1 cellular context compared by ENCODE assay signal in the genomic region with DNA sequence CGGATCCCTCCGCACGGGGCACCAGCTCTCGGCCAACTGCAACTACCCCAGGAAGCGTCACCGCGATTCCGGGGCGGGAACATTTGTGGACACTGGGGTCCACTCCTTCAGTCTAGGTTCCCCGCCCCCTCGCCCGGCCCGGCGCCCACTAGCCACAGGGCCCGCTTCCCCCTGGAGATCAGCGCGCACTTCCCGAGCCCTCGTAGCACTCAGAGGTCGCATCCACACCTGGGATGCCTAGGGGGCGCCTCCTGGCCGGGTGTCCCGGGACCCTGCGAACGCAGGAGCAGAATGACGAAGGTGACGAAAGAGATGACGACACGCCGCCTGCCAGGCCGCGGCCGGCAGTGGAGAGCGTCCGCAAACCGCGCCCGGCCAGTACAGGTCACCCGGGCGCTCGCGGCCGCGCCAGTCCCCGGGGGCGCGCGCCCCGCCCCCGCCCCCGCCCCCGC.
TF ChIP-seq lines count a peak whose summit lies in the region.

No MANE protein-coding gene starts in this region.

TF ChIP-seq in HEK293, 187 proteins besides CTCF, POLR2A, EP300 and RAD21 (continued from another document and continues in another):
- TF ChIP-seq, protein P1, sequence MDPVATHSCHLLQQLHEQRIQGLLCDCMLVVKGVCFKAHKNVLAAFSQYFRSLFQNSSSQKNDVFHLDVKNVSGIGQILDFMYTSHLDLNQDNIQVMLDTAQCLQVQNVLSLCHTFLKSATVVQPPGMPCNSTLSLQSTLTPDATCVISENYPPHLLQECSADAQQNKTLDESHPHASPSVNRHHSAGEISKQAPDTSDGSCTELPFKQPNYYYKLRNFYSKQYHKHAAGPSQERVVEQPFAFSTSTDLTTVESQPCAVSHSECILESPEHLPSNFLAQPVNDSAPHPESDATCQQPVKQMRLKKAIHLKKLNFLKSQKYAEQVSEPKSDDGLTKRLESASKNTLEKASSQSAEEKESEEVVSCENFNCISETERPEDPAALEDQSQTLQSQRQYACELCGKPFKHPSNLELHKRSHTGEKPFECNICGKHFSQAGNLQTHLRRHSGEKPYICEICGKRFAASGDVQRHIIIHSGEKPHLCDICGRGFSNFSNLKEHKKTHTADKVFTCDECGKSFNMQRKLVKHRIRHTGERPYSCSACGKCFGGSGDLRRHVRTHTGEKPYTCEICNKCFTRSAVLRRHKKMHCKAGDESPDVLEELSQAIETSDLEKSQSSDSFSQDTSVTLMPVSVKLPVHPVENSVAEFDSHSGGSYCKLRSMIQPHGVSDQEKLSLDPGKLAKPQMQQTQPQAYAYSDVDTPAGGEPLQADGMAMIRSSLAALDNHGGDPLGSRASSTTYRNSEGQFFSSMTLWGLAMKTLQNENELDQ (tag by site-specific recombination; IDR thresholded peaks at IDR 0.05; ENCODE audit: low read depth), result no peak
- peak; percentile 64; the same call in 1 of the 2 replicates for TF ChIP-seq REPIN1 (tag by site-specific recombination; IDR thresholded peaks at IDR 0.05; ENCODE audit: low read depth)
- TF ChIP-seq ZBTB17 (tag by site-specific recombination; IDR thresholded peaks at IDR 0.05), result peak; percentile 44
- peak; percentile 17 for TF ChIP-seq ZNF2 (tag by site-specific recombination; IDR thresholded peaks at IDR 0.05)
- 0 out of 2 replicates have a peak, but pooled peaks have one; percentile 47 for TF ChIP-seq KLF7 (tag by site-specific recombination; IDR thresholded peaks at IDR 0.05; ENCODE audit: borderline replicate concordance)
- TF ChIP-seq ZNF239 (tag by site-specific recombination; IDR thresholded peaks at IDR 0.05), result peak; percentile 64; the same call in 1 of the 2 replicates
- TF ChIP-seq ZNF560 (tag by site-specific recombination; IDR thresholded peaks at IDR 0.05; ENCODE audit: borderline replicate concordance), result no peak
- 0 out of 2 replicates have a peak, but pooled peaks have one; percentile 29 for TF ChIP-seq ZNF391 (tag by site-specific recombination; IDR thresholded peaks at IDR 0.05; ENCODE audit: borderline replicate concordance, low read depth)
- TF ChIP-seq ZNF133 (tag by site-specific recombination; IDR thresholded peaks at IDR 0.05), result 0 out of 2 replicates have a peak, but pooled peaks have one; percentile 24
- TF ChIP-seq ZBTB8A (tag by site-specific recombination; IDR thresholded peaks at IDR 0.05), result peak; percentile 97
- TF ChIP-seq KLF9 (tag by site-specific recombination; IDR thresholded peaks at IDR 0.05; ENCODE audit: low read depth), result peak; percentile 71
- TF ChIP-seq, protein P2, sequence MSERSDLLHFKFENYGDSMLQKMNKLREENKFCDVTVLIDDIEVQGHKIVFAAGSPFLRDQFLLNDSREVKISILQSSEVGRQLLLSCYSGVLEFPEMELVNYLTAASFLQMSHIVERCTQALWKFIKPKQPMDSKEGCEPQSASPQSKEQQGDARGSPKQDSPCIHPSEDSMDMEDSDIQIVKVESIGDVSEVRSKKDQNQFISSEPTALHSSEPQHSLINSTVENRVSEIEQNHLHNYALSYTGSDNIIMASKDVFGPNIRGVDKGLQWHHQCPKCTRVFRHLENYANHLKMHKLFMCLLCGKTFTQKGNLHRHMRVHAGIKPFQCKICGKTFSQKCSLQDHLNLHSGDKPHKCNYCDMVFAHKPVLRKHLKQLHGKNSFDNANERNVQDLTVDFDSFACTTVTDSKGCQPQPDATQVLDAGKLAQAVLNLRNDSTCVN (tag by site-specific recombination; optimal IDR thresholded peaks at IDR 0.05), result peak; percentile 82
- peak; percentile 81 for TF ChIP-seq BCL11B (tag by site-specific recombination; IDR thresholded peaks at IDR 0.05; ENCODE audit: low read depth)
- TF ChIP-seq, protein P3, sequence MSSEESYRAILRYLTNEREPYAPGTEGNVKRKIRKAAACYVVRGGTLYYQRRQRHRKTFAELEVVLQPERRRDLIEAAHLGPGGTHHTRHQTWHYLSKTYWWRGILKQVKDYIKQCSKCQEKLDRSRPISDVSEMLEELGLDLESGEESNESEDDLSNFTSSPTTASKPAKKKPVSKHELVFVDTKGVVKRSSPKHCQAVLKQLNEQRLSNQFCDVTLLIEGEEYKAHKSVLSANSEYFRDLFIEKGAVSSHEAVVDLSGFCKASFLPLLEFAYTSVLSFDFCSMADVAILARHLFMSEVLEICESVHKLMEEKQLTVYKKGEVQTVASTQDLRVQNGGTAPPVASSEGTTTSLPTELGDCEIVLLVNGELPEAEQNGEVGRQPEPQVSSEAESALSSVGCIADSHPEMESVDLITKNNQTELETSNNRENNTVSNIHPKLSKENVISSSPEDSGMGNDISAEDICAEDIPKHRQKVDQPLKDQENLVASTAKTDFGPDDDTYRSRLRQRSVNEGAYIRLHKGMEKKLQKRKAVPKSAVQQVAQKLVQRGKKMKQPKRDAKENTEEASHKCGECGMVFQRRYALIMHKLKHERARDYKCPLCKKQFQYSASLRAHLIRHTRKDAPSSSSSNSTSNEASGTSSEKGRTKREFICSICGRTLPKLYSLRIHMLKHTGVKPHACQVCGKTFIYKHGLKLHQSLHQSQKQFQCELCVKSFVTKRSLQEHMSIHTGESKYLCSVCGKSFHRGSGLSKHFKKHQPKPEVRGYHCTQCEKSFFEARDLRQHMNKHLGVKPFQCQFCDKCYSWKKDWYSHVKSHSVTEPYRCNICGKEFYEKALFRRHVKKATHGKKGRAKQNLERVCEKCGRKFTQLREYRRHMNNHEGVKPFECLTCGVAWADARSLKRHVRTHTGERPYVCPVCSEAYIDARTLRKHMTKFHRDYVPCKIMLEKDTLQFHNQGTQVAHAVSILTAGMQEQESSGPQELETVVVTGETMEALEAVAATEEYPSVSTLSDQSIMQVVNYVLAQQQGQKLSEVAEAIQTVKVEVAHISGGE (tag by site-specific recombination; conservative IDR thresholded peaks at IDR 0.05; ENCODE audit: low read depth), result peak; percentile 63
- TF ChIP-seq ZNF24 (tag by site-specific recombination; IDR thresholded peaks at IDR 0.05), result peak; percentile 54; the same call in 1 of the 2 replicates
- peak; percentile 69; the same call in 1 of the 2 replicates for TF ChIP-seq ZNF660 (tag by site-specific recombination; IDR thresholded peaks at IDR 0.05)
- TF ChIP-seq KLF8 (tag by site-specific recombination; IDR thresholded peaks at IDR 0.05), result peak; percentile 49
- peak; percentile 97 for TF ChIP-seq GLIS2 (tag by site-specific recombination; IDR thresholded peaks at IDR 0.05)
- TF ChIP-seq BCL11A (tag by site-specific recombination; IDR thresholded peaks at IDR 0.05; ENCODE audit: low read depth), result 0 out of 2 replicates have a peak, but pooled peaks have one; percentile 66
- peak; percentile 87; the same call in 1 of the 2 replicates for TF ChIP-seq KLF10 (tag by site-specific recombination; IDR thresholded peaks at IDR 0.05)
- TF ChIP-seq SP7 (tag by site-specific recombination; IDR thresholded peaks at IDR 0.05), result no peak; the same call in none of the 2 replicates
- TF ChIP-seq, protein P4, sequence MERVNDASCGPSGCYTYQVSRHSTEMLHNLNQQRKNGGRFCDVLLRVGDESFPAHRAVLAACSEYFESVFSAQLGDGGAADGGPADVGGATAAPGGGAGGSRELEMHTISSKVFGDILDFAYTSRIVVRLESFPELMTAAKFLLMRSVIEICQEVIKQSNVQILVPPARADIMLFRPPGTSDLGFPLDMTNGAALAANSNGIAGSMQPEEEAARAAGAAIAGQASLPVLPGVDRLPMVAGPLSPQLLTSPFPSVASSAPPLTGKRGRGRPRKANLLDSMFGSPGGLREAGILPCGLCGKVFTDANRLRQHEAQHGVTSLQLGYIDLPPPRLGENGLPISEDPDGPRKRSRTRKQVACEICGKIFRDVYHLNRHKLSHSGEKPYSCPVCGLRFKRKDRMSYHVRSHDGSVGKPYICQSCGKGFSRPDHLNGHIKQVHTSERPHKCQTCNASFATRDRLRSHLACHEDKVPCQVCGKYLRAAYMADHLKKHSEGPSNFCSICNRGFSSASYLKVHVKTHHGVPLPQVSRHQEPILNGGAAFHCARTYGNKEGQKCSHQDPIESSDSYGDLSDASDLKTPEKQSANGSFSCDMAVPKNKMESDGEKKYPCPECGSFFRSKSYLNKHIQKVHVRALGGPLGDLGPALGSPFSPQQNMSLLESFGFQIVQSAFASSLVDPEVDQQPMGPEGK (tag by site-specific recombination; IDR thresholded peaks at IDR 0.05), result peak; percentile 93
- TF ChIP-seq ZNF341 (tag by site-specific recombination; IDR thresholded peaks at IDR 0.05; ENCODE audit: low read depth), result no peak
- TF ChIP-seq ZNF785 (tag by site-specific recombination; IDR thresholded peaks at IDR 0.05), result peak; percentile 74; the same call in 1 of the 2 replicates
- TF ChIP-seq ZNF596 (tag by site-specific recombination; IDR thresholded peaks at IDR 0.05), result 0 out of 2 replicates have a peak, but pooled peaks have one; percentile 4
- TF ChIP-seq, protein P5, sequence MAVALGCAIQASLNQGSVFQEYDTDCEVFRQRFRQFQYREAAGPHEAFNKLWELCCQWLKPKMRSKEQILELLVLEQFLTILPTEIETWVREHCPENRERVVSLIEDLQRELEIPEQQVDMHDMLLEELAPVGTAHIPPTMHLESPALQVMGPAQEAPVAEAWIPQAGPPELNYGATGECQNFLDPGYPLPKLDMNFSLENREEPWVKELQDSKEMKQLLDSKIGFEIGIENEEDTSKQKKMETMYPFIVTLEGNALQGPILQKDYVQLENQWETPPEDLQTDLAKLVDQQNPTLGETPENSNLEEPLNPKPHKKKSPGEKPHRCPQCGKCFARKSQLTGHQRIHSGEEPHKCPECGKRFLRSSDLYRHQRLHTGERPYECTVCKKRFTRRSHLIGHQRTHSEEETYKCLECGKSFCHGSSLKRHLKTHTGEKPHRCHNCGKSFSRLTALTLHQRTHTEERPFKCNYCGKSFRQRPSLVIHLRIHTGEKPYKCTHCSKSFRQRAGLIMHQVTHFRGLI (tag by site-specific recombination; IDR thresholded peaks at IDR 0.05), result peak; percentile 45; the same call in 1 of the 2 replicates
- TF ChIP-seq, protein P6, sequence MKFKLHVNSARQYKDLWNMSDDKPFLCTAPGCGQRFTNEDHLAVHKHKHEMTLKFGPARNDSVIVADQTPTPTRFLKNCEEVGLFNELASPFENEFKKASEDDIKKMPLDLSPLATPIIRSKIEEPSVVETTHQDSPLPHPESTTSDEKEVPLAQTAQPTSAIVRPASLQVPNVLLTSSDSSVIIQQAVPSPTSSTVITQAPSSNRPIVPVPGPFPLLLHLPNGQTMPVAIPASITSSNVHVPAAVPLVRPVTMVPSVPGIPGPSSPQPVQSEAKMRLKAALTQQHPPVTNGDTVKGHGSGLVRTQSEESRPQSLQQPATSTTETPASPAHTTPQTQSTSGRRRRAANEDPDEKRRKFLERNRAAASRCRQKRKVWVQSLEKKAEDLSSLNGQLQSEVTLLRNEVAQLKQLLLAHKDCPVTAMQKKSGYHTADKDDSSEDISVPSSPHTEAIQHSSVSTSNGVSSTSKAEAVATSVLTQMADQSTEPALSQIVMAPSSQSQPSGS (tag by site-specific recombination; IDR thresholded peaks at IDR 0.05; ENCODE audit: low read depth), result peak; percentile 86
- TF ChIP-seq ZBTB48 (tag by site-specific recombination; IDR thresholded peaks at IDR 0.05), result peak; percentile 53
- TF ChIP-seq, protein P7, sequence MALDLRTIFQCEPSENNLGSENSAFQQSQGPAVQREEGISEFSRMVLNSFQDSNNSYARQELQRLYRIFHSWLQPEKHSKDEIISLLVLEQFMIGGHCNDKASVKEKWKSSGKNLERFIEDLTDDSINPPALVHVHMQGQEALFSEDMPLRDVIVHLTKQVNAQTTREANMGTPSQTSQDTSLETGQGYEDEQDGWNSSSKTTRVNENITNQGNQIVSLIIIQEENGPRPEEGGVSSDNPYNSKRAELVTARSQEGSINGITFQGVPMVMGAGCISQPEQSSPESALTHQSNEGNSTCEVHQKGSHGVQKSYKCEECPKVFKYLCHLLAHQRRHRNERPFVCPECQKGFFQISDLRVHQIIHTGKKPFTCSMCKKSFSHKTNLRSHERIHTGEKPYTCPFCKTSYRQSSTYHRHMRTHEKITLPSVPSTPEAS (tag by site-specific recombination; IDR thresholded peaks at IDR 0.05), result no peak
- TF ChIP-seq KLF16 (tag by site-specific recombination; IDR thresholded peaks at IDR 0.05), result peak; percentile 89
- TF ChIP-seq, protein P8, sequence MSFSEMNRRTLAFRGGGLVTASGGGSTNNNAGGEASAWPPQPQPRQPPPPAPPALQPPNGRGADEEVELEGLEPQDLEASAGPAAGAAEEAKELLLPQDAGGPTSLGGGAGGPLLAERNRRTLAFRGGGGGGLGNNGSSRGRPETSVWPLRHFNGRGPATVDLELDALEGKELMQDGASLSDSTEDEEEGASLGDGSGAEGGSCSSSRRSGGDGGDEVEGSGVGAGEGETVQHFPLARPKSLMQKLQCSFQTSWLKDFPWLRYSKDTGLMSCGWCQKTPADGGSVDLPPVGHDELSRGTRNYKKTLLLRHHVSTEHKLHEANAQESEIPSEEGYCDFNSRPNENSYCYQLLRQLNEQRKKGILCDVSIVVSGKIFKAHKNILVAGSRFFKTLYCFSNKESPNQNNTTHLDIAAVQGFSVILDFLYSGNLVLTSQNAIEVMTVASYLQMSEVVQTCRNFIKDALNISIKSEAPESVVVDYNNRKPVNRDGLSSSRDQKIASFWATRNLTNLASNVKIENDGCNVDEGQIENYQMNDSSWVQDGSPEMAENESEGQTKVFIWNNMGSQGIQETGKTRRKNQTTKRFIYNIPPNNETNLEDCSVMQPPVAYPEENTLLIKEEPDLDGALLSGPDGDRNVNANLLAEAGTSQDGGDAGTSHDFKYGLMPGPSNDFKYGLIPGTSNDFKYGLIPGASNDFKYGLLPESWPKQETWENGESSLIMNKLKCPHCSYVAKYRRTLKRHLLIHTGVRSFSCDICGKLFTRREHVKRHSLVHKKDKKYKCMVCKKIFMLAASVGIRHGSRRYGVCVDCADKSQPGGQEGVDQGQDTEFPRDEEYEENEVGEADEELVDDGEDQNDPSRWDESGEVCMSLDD (tag by site-specific recombination; IDR thresholded peaks at IDR 0.05), result peak; percentile 92
- no peak for TF ChIP-seq ZNF747 (tag by site-specific recombination; IDR thresholded peaks at IDR 0.05)
- TF ChIP-seq EGR2 (tag by site-specific recombination; IDR thresholded peaks at IDR 0.05; ENCODE audit: low read depth), result peak; percentile 62
- TF ChIP-seq, protein P9, sequence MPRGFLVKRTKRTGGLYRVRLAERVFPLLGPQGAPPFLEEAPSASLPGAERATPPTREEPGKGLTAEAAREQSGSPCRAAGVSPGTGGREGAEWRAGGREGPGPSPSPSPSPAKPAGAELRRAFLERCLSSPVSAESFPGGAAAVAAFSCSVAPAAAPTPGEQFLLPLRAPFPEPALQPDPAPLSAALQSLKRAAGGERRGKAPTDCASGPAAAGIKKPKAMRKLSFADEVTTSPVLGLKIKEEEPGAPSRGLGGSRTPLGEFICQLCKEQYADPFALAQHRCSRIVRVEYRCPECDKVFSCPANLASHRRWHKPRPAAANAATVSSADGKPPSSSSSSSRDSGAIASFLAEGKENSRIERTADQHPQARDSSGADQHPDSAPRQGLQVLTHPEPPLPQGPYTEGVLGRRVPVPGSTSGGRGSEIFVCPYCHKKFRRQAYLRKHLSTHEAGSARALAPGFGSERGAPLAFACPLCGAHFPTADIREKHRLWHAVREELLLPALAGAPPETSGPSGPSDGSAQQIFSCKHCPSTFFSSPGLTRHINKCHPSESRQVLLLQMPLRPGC (tag by site-specific recombination; IDR thresholded peaks at IDR 0.05), result 0 out of 2 replicates have a peak, but pooled peaks have one; percentile 15
- peak; percentile 84 for TF ChIP-seq ZNF324 (tag by site-specific recombination; IDR thresholded peaks at IDR 0.05)
- TF ChIP-seq SP2 (tag by site-specific recombination; IDR thresholded peaks at IDR 0.05), result peak; percentile 83
